In genomic region chr15:101091080-101092017, GRCh38 we compare ENCODE assay signal across 8 cellular contexts.
A peak's percentile ranks its signal among the peaks of the same experiment; 100 is the strongest.
DNase-seq lines count a peak whose midpoint lies in the region; ATAC-seq and TF ChIP-seq lines count a peak whose summit lies in the region.

No MANE protein-coding gene starts in this region.

- no peaks in the 10 kb centered on the region; a peak in 1 of 7 replicates for H3K36me3 Mint-ChIP-seq in H9 (ENCODE audit: insufficient read depth in 1 of 3, low read depth in 3 of 3)

- no peaks in the 10 kb centered on the region for H3K23me2 ChIP-seq in H9 (ENCODE audit: insufficient read length, low read depth, low read length, poor library complexity, severe bottlenecking)

- TF ChIP-seq CTCF in H9 (conservative IDR thresholded peaks at IDR 0.05) (no peak), left lung (IDR thresholded peaks at IDR 0.05) (no peak)

- no peak overlapping the region for H4K5ac ChIP-seq in H9 (ENCODE audit: insufficient read length, low read depth, low read length)

- H3K36me3 ChIP-seq in left lung, result no peaks in the 10 kb centered on the region

- H3T11ph ChIP-seq in H9 (ENCODE audit: low read length), result no peak overlapping the region

- 0 out of 7 replicates have a peak overlapping the region, but pooled peaks of 2 of the 3 experiments have one; percentile 61 to 74 for H3K27ac Mint-ChIP-seq in H9

- H2BK20ac ChIP-seq in H9 (ENCODE audit: low read depth, low read length, poor library complexity, severe bottlenecking), result no peak overlapping the region

- no peak overlapping the region for H4K91ac ChIP-seq in H9 (ENCODE audit: insufficient read length, low read depth, low read length)

- H3K9ac ChIP-seq in H9 (ENCODE audit: extremely low read depth, insufficient read length, low read length), result no peak overlapping the region

- H3K9me3 Mint-ChIP-seq in H9, result no peaks in the 10 kb centered on the region

- WGBS in H9 (ENCODE audit: extremely low coverage, insufficient read length, low lambda C conversion rate), result no CpG with 5 or more reads among the region's 20 CpGs

- H3K4me3 ChIP-seq in left lung, result no peak overlapping the region
- H3K4me3 ChIP-seq in skin epidermis, result no peak overlapping the region

- H2AK5ac ChIP-seq in H9 (ENCODE audit: insufficient read length, low read length), result no peak overlapping the region

- H2BK12ac ChIP-seq in H9 (ENCODE audit: insufficient read length, low read depth, low read length), result no peak overlapping the region

- H2BK15ac ChIP-seq in H9 (ENCODE audit: low read depth, low read length), result no peak overlapping the region

- intact Hi-C loops in left lung (cut with DNase I), result no loop called here

- H3K4ac ChIP-seq in H9 (ENCODE audit: low read depth, low read length), result no peak overlapping the region

- no peak overlapping the region for H3K56ac ChIP-seq in H9 (ENCODE audit: insufficient read length, low read depth, low read length)

- no peak overlapping the region for H2BK120ac ChIP-seq in H9 (ENCODE audit: low read depth, low read length, poor library complexity, severe bottlenecking)

- H3K4me1 ChIP-seq in H9 (ENCODE audit: insufficient read depth, low read length) (no peaks in the 10 kb centered on the region; the same call in 1 of the 2 replicates), left lung (peaks cover 26 to 36% of the 10 kb centered on the region in 2 donors)

- no peaks in the 10 kb centered on the region for H3K9me3 ChIP-seq in H9 (ENCODE audit: control insufficient read depth, low read depth, low read length)
- no peaks in the 10 kb centered on the region for H3K9me3 ChIP-seq in left lung

- H4K8ac ChIP-seq in H9 (replicated peaks; ENCODE audit: insufficient read length, low read depth, low read length), result no peak overlapping the region

- H3K18ac ChIP-seq in H9 (ENCODE audit: insufficient read length, low read depth, low read length), result no peak overlapping the region

- H4K20me1 ChIP-seq in H9 (ENCODE audit: control insufficient read depth, insufficient read depth, insufficient read length), result no peaks in the 10 kb centered on the region

- DNase-seq in H9, result no peak
- DNase-seq in left lung, result no peak
- no peak for DNase-seq in stimulated activated CD4-positive, alpha-beta T cell treated with anti-CD3 and anti-CD28 coated beads, Interleukin-1b, Interleukin-23, amount 100 ng/mL, for 48 hours
- DNase-seq in NCI-H146 treated with DMSO at 0.1 percent for 48 hours (lab: John Stamatoyannopoulos, UW; ENCODE audit: unreplicated experiment), result no peak

- no peak overlapping the region for H3K14ac ChIP-seq in H9 (ENCODE audit: insufficient read depth, low read length)

- H3K27me3 ChIP-seq in H9 (ENCODE audit: insufficient read depth, low read length) (no peaks in the 10 kb centered on the region), left lung (no peaks in the 10 kb centered on the region)

- no peak overlapping the region; a peak in 1 of 5 replicates for H3K4me3 Mint-ChIP-seq in H9

- H3K23ac ChIP-seq in H9 (ENCODE audit: insufficient read length, low read depth, low read length), result no peak overlapping the region

- no peak overlapping the region for H3K4me2 ChIP-seq in H9 (ENCODE audit: insufficient read depth, insufficient read length, low read length)

- peaks cover 7 to 12% of the 10 kb centered on the region in 2 experiments for H3K4me1 Mint-ChIP-seq in H9

- H3K27me3 Mint-ChIP-seq in H9 (ENCODE audit: low read depth), result peaks cover 8% of the 10 kb centered on the region

- no peak overlapping the region for H2BK5ac ChIP-seq in H9 (ENCODE audit: insufficient read length, low read length)

- H3K79me1 ChIP-seq in H9 (ENCODE audit: insufficient read depth, low read depth, low read length, poor library complexity, severe bottlenecking), result no peaks in the 10 kb centered on the region

- no peak overlapping the region for H3K27ac ChIP-seq in H9 (ENCODE audit: insufficient read length, low read depth, low read length)
- peak overlapping the region; percentile 92 for H3K27ac ChIP-seq in cingulate gyrus (ENCODE audit: low read depth, low read length)
- H3K27ac ChIP-seq in left lung, result peak overlapping the region; percentile 69 to 74
- peak overlapping the region in 18 of 21 experiments; percentile 26 to 80 (median 66) for H3K27ac ChIP-seq in skin epidermis

- ATAC-seq in left lung, result peak; percentile 16
- ATAC-seq in HG02610 (IDR thresholded peaks at IDR 0.05; ENCODE audit: unreplicated experiment), result no peak
- no peak for ATAC-seq in GM21367 (IDR thresholded peaks at IDR 0.05; ENCODE audit: unreplicated experiment)

- no peak overlapping the region for H2AFZ ChIP-seq in H9 (ENCODE audit: low read length)

- no peaks in the 10 kb centered on the region for H3K79me2 ChIP-seq in H9 (ENCODE audit: insufficient read depth, low read length)
